ENCODE assay signal across 1 cellular context in genomic region chr1:206050655-206051235, GRCh38.
TF ChIP-seq lines count a peak whose summit lies in the region.

No MANE protein-coding gene starts in this region.

TF ChIP-seq in SK-N-SH treated with all-trans-retinoic acid at 6 μM for 48 hours, 23 proteins besides CTCF, POLR2A, EP300 and RAD21 (continued from another document):
- no peak for TF ChIP-seq BACH2 (CRISPR knock-in tag; IDR thresholded peaks at IDR 0.05; ENCODE audit: borderline replicate concordance)
- TF ChIP-seq GLIS3 (CRISPR knock-in tag; IDR thresholded peaks at IDR 0.05) = no peak
- no peak for TF ChIP-seq TOX (CRISPR knock-in tag; IDR thresholded peaks at IDR 0.05; ENCODE audit: borderline replicate concordance)
- no peak for TF ChIP-seq ZNF565 (CRISPR knock-in tag; conservative IDR thresholded peaks at IDR 0.05; ENCODE audit: low read depth)
